ENCODE assay signal across 8 cellular contexts in the genomic region with DNA sequence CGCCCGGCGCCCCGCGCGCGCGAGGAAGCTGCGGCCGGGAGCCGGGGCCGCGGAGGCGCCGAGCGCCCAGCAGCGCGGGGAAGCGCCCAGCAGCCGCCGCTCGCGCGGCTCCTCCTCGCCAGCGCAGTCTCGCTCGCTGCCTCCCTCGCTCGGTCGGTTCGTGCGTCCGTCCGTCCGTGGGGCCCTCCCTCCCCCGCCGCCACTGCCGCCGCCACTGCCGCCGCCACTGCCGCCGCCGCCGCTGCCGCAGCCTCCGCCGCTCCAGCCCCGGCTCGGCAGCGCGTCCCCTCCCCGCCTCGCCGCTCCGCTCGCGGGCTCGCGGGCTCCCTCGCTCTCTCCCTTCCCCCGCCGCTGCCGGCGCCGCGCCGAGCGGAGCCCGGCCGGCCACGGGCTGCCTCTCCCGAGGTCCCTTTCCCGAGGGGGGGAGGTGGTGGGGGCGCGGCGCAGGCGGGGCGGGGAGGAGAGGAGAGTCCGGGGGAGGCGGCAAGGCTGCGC. TPM values are rescaled to one million over a fixed set of nuclear protein-coding genes. Genes with fewer than 3 reads are reported as not detected.
DNase-seq lines count a peak whose midpoint lies in the region; ATAC-seq and TF ChIP-seq lines count a peak whose summit lies in the region.

Gene KCND3, minus strand, starts transcription at position 138 of the 495 bp plus-strand sequence.

- DNase-seq in activated T-cell treated with anti-CD3 and anti-CD28 coated beads, Interleukin-2, amount 50 U/mL, for 24 hours: peak; percentile 43
- DNase-seq in activated T-cell treated with anti-CD3 and anti-CD28 coated beads for 4 hours (no peak), fibroblast of the aortic adventitia (ENCODE audit: low read depth) (no peak), natural killer cell (no peak), DMS79 treated with DMSO at 0.1 percent for 48 hours (lab: John Stamatoyannopoulos, UW) (no peak)

- no peaks in the 10 kb centered on the region for H3K9me3 Mint-ChIP-seq in activated T-cell treated with anti-CD3 and anti-CD28 coated beads, Interleukin-2, amount 50 U/mL, for 24 hours
- H3K9me3 Mint-ChIP-seq in natural killer cell: no peaks in the 10 kb centered on the region

- peak within 1 kb of the TSS; percentile 72 for H3K27ac ChIP-seq in VCaP

- ATAC-seq in natural killer cell (peak in 1 of 3 donors; percentile 54), HG03432 (IDR thresholded peaks at IDR 0.05; ENCODE audit: unreplicated experiment) (no peak), GM18520 (IDR thresholded peaks at IDR 0.05; ENCODE audit: unreplicated experiment) (no peak)

- H3K4me1 Mint-ChIP-seq in activated T-cell treated with anti-CD3 and anti-CD28 coated beads, Interleukin-2, amount 50 U/mL, for 24 hours (ENCODE audit: low read depth): peaks cover 13% of the 10 kb centered on the region
- peaks cover 0 to 5% of the 10 kb centered on the region in 2 donors for H3K4me1 Mint-ChIP-seq in natural killer cell

- H3K4me3 Mint-ChIP-seq in activated T-cell treated with anti-CD3 and anti-CD28 coated beads, Interleukin-2, amount 50 U/mL, for 24 hours: peak within 1 kb of the TSS; percentile 60
- H3K4me3 Mint-ChIP-seq in natural killer cell: peak within 1 kb of the TSS; percentile 65

- peaks cover 88% of the 10 kb centered on the region for H3K27me3 Mint-ChIP-seq in activated T-cell treated with anti-CD3 and anti-CD28 coated beads, Interleukin-2, amount 50 U/mL, for 24 hours
- H3K27me3 Mint-ChIP-seq in natural killer cell (ENCODE audit: low read depth in 2 of 2): peaks cover 39 to 55% of the 10 kb centered on the region in 2 donors

- H3K4me3 ChIP-seq in fibroblast of the aortic adventitia (ENCODE audit: low read depth, low read length): peak within 1 kb of the TSS; percentile 48

- H3K27ac Mint-ChIP-seq in activated T-cell treated with anti-CD3 and anti-CD28 coated beads, Interleukin-2, amount 50 U/mL, for 24 hours: no peak within 1 kb of the TSS
- no peak within 1 kb of the TSS for H3K27ac Mint-ChIP-seq in natural killer cell

- H3K36me3 Mint-ChIP-seq in activated T-cell treated with anti-CD3 and anti-CD28 coated beads, Interleukin-2, amount 50 U/mL, for 24 hours (ENCODE audit: low read depth): no peaks in the 10 kb centered on the region
- H3K36me3 Mint-ChIP-seq in natural killer cell: no peaks in the 10 kb centered on the region

- intact Hi-C loops in natural killer cell (cut with micrococcal nuclease): no loop called here

- TF ChIP-seq CTCF in VCaP (conservative IDR thresholded peaks at IDR 0.05) (no peak), fibroblast of the aortic adventitia (IDR thresholded peaks at IDR 0.05; ENCODE audit: insufficient read depth, low read length) (no peak), natural killer cell (IDR thresholded peaks at IDR 0.05) (no peak)

RNA-seq across cellular contexts. Expression of gene KCND3, which starts in this region (rescaled TPM):
- total RNA-seq in fibroblast of the aortic adventitia (ENCODE audit: low replicate concordance) (0.09 and 5.2 TPM in 2 replicates), natural killer cell (under 1 TPM in 2 of 3 donors, not detected in 1; 0.07 to 0.16 TPM)
